In the genomic region with DNA sequence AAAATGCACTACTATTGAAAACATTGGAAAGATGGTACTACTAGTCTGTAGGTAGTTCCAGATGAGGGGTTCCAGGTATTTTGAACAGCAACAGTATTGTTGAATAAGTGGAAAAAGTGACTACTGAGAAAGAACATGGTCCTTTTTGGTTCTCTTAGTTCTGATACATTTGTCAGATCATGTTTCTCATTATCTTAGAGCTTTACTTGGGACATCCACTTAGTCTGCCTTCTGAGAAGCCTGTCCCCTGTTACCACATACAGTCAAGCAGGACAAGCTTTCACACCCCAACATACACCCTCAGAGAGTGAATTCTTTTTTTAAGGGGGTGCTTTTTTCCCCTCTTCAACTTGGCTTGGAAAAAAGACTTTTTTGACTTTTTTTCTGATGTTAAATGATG, we compare ENCODE assay signal across 25 cellular contexts.
"Had no signal": no experiment of that assay in that cellular context is flagged by ENCODE, and none has a peak within 500 bp of the region (broad histone marks: within the 10 kb centered on the region; RNA-seq: fewer than 3 reads in every experiment).

No MANE protein-coding gene starts in this region.

- H3K27ac Mint-ChIP-seq: activated naive CD4-positive, alpha-beta T cell treated with anti-CD3 and anti-CD28 coated beads, Interleukin-2, amount 50 U/mL, for 24 hours; activated T-helper 1 cell treated with anti-CD3 and anti-CD28 coated beads, Interleukin-12 subunit alpha, Interleukin-12 subunit beta, Interleukin-2, Interleukin-4 antibody, amounts not matched to agents 30 ng/mL and 10 ng/mL and 1 ng/mL, durations not matched to agents 14 hours and 24 hours and 36 hours; stimulated activated naive B cell treated with anti-CD40 and anti-IgM and Interleukin-4, amounts not matched to agents 10 μg/mL and 1 μg/mL and 100 μg/mL, for 72 hours; T-cell; T-helper 2 cell treated with Interferon-gamma antibody and Interleukin-4, amounts not matched to agents 5 μg/mL and 100 μg/mL, for 36 hours had no signal

- DNase-seq: activated CD4-positive, alpha-beta T cell treated with anti-CD3 and anti-CD28 coated beads for 1 hour; activated CD4-positive, alpha-beta T cell treated with anti-CD3 and anti-CD28 coated beads, Interleukin-2, amount 50 U/mL, for 4 hours; activated gamma-delta T cell treated with Interleukin-2 at 50 U/mL for 16 hours; adrenal gland; brain microvascular endothelial cell; central memory CD4-positive, alpha-beta T cell; dermis blood vessel endothelial cell; effector CD8-positive, alpha-beta T cell; hippocampal formation; left ventricle myocardium inferior; occipital lobe; posterior cingulate gyrus; stimulated activated CD4-positive, alpha-beta T cell treated with anti-CD3 and anti-CD28 coated beads, Interleukin-15, amount 100 ng/mL, for 24 hours; stimulated activated naive B cell treated with anti-CD40 and anti-IgM and Interleukin-4, amounts not matched to agents 10 μg/mL and 1 μg/mL and 100 μg/mL, for 72 hours; T-cell; upper lobe of left lung had no signal

- H3K4me3 ChIP-seq: adrenal gland, ascending aorta, esophagus muscularis mucosa, left ventricle myocardium inferior, smooth muscle cell, thoracic aorta had no signal

- H3K36me3 Mint-ChIP-seq: T-cell had no signal

- H3K9me3 Mint-ChIP-seq: activated naive CD4-positive, alpha-beta T cell treated with anti-CD3 and anti-CD28 coated beads, Interleukin-2, amount 50 U/mL, for 24 hours; activated T-helper 1 cell treated with anti-CD3 and anti-CD28 coated beads, Interleukin-12 subunit alpha, Interleukin-12 subunit beta, Interleukin-2, Interleukin-4 antibody, amounts not matched to agents 30 ng/mL and 10 ng/mL and 1 ng/mL, durations not matched to agents 14 hours and 24 hours and 36 hours; stimulated activated naive B cell treated with anti-CD40 and anti-IgM and Interleukin-4, amounts not matched to agents 10 μg/mL and 1 μg/mL and 100 μg/mL, for 72 hours; T-cell; T-helper 2 cell treated with Interferon-gamma antibody and Interleukin-4, amounts not matched to agents 5 μg/mL and 100 μg/mL, for 36 hours had no signal

- H3K4me3 Mint-ChIP-seq: activated naive CD4-positive, alpha-beta T cell treated with anti-CD3 and anti-CD28 coated beads, Interleukin-2, amount 50 U/mL, for 24 hours; activated T-helper 1 cell treated with anti-CD3 and anti-CD28 coated beads, Interleukin-12 subunit alpha, Interleukin-12 subunit beta, Interleukin-2, Interleukin-4 antibody, amounts not matched to agents 30 ng/mL and 10 ng/mL and 1 ng/mL, durations not matched to agents 14 hours and 24 hours and 36 hours; stimulated activated naive B cell treated with anti-CD40 and anti-IgM and Interleukin-4, amounts not matched to agents 10 μg/mL and 1 μg/mL and 100 μg/mL, for 72 hours; T-cell; T-helper 2 cell treated with Interferon-gamma antibody and Interleukin-4, amounts not matched to agents 5 μg/mL and 100 μg/mL, for 36 hours had no signal

- H3K27me3 Mint-ChIP-seq: activated naive CD4-positive, alpha-beta T cell treated with anti-CD3 and anti-CD28 coated beads, Interleukin-2, amount 50 U/mL, for 24 hours; stimulated activated naive B cell treated with anti-CD40 and anti-IgM and Interleukin-4, amounts not matched to agents 10 μg/mL and 1 μg/mL and 100 μg/mL, for 72 hours had no signal

- ATAC-seq: sciatic nerve; stimulated activated naive B cell treated with anti-CD40 and anti-IgM and Interleukin-4, amounts not matched to agents 10 μg/mL and 1 μg/mL and 100 μg/mL, for 72 hours; T-cell had no signal

- H3K9me3 ChIP-seq: adrenal gland, ascending aorta, esophagus muscularis mucosa, left ventricle myocardium inferior, thoracic aorta, upper lobe of left lung had no signal

- H3K27ac ChIP-seq: adrenal gland, ascending aorta, brain microvascular endothelial cell, left ventricle myocardium inferior, thoracic aorta, VCaP had no signal

- H3K4me1 Mint-ChIP-seq: T-cell had no signal

- H3K36me3 ChIP-seq: adrenal gland, ascending aorta, brain microvascular endothelial cell, esophagus muscularis mucosa, left ventricle myocardium inferior, thoracic aorta had no signal

- H3K27me3 ChIP-seq: adrenal gland, ascending aorta, brain microvascular endothelial cell, esophagus muscularis mucosa, upper lobe of left lung had no signal
